Comparison of ENCODE assay signal across 8 cellular contexts in the genomic region with DNA sequence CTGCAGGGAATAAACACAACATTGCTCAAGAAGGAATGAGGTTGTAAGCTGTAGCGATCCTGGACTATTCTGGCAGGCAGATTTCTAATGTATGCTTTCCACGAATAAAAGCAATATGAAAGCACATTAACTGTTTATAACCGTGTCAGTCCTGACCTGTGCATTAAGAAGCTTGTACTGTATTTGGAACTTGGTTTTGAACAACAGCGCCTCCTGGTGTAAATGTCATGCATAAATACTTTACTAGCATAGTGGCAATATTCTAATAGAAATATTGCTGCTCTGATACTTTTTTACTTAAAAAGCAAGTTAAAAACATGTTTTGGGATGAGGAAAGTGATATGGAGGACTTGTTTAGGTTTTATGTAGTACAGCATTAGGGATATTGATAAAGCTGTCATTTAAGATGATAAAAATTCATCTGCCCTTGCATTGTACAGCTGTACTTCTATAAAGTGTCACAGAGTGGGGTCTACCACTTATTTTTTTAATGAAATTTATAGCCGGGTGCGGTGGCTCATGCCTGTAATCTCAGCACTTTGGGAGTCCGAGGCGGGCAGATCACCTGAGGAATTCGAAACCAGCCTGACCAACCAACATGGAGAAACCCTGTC.
DNase-seq lines count a peak whose midpoint lies in the region; ATAC-seq and TF ChIP-seq lines count a peak whose summit lies in the region.

No MANE protein-coding gene starts in this region.

- H3K4ac ChIP-seq in IMR-90 (ENCODE audit: low read depth, low read length), result no peak overlapping the region

- intact Hi-C loops in IMR-90 (cut with micrococcal nuclease), result loop anchor here (1.0 to 10.0 kb wide), 4 partner anchors 81 to 374 kb away; partner anchors contain the start of genes CLTA and OR2S2
- intact Hi-C loops in PC-3 (cut with micrococcal nuclease), result loop anchor here (1.0 kb wide), 1 partner anchor 79 kb away; no protein-coding TSS in a partner anchor
- intact Hi-C loops in spleen (cut with DNase I; ENCODE audit: low total_unique reads), result no loop called here

- no peak overlapping the region for H2AK5ac ChIP-seq in IMR-90 (ENCODE audit: low read depth, low read length)

- no peak overlapping the region for H4K8ac ChIP-seq in IMR-90 (ENCODE audit: low read depth in 2 of 2, low read length in 2 of 2)

- H3K79me1 ChIP-seq in IMR-90 (ENCODE audit: low read depth in 1 of 2, low read length in 2 of 2), result no peaks in the 10 kb centered on the region

- H4K5ac ChIP-seq in IMR-90 (ENCODE audit: low read depth, low read length), result no peak overlapping the region

- no peak overlapping the region for H3K14ac ChIP-seq in IMR-90 (replicated peaks; ENCODE audit: low read depth, low read length)

- H3K4me1 ChIP-seq in IMR-90 (ENCODE audit: control insufficient read depth, insufficient read depth, low read length), result peaks cover 3% of the 10 kb centered on the region
- H3K4me1 ChIP-seq in PC-3 (ENCODE audit: insufficient read depth, low read length), result peaks cover 9% of the 10 kb centered on the region
- H3K4me1 ChIP-seq in iPS DF 6.9 (ENCODE audit: control insufficient read depth, insufficient read depth, low read length), result no peaks in the 10 kb centered on the region
- peaks cover 0 to 7% (median 0%) of the 10 kb centered on the region in 6 donors for H3K4me1 ChIP-seq in spleen

- H2AFZ ChIP-seq in IMR-90 (replicated peaks; ENCODE audit: low read length, poor library complexity) (no peak overlapping the region), PC-3 (ENCODE audit: low read length) (no peak overlapping the region)

- no peak overlapping the region for H3K56ac ChIP-seq in IMR-90 (ENCODE audit: extremely low read depth, insufficient read depth, low read length)

- H2BK5ac ChIP-seq in IMR-90 (ENCODE audit: low read depth, low read length, poor library complexity, severe bottlenecking), result no peak overlapping the region

- no peaks in the 10 kb centered on the region for H3K9me3 ChIP-seq in IMR-90 (ENCODE audit: control insufficient read depth, insufficient read depth, low read length)
- H3K9me3 ChIP-seq in PC-3 (ENCODE audit: low read length), result no peaks in the 10 kb centered on the region
- no peaks in the 10 kb centered on the region for H3K9me3 ChIP-seq in iPS DF 6.9 (ENCODE audit: control insufficient read depth, insufficient read depth, low read length)
- H3K9me3 ChIP-seq in spleen, result no peaks in the 10 kb centered on the region

- no peak overlapping the region for H2AK9ac ChIP-seq in IMR-90 (replicated peaks; ENCODE audit: low read depth, low read length, poor library complexity)

- in situ Hi-C loops in IMR-90 (cut with MboI; ENCODE audit: low sequenced_read_pairs), result loop anchor here (5.0 kb wide), 1 partner anchor 82 kb away; no protein-coding TSS in a partner anchor
- in situ Hi-C loops in astrocyte of the spinal cord (cut with HindIII; ENCODE audit: low sequenced_read_pairs), result no loop called here

- no peak overlapping the region for H2BK15ac ChIP-seq in IMR-90 (ENCODE audit: low read depth, low read length)

- peaks cover 3% of the 10 kb centered on the region; the same call in 1 of the 2 replicates for H3K9me1 ChIP-seq in IMR-90 (ENCODE audit: insufficient read depth, low read length)

- TF ChIP-seq RAD21 in IMR-90 (IDR thresholded peaks at IDR 0.05; ENCODE audit: low read length), result peak; percentile 80

- peak; percentile 80 for TF ChIP-seq CTCF in IMR-90 (conservative IDR thresholded peaks at IDR 0.05; ENCODE audit: low read depth, low read length)
- TF ChIP-seq CTCF in PC-3 (conservative IDR thresholded peaks at IDR 0.05; ENCODE audit: low read depth, low read length), result peak; percentile 80
- peak; percentile 68 for TF ChIP-seq CTCF in astrocyte of the spinal cord (IDR thresholded peaks at IDR 0.05; ENCODE audit: low read depth, low read length)
- TF ChIP-seq CTCF in spleen (IDR thresholded peaks at IDR 0.05 in 8 of 11, conservative IDR thresholded peaks at IDR 0.05 in 3 of 11), result peak; percentile 46 to 81 (median 71)

- H3K79me2 ChIP-seq in PC-3 (ENCODE audit: low read length), result no peaks in the 10 kb centered on the region

- POLR2A ChIA-PET in IMR-90 (lab: Charles Lee; ENCODE audit: unreplicated experiment), result no interaction called here
- POLR2A ChIA-PET in PC-3 (lab: Charles Lee; ENCODE audit: unreplicated experiment), result interaction anchor here (0.6 to 0.7 kb wide), 3 partner anchors 76 to 109 kb away, joined by 7 to 19 read pairs (median 9); no protein-coding TSS in a partner anchor

- CTCF ChIA-PET in IMR-90 (lab: Yijun Ruan, JAX) (interaction anchor here (0.6 to 2.3 kb wide), 8 partner anchors 9 to 80 kb away, joined by 3 to 12 read pairs (median 4); no protein-coding TSS in a partner anchor), PC-3 (lab: Charles Lee) (interaction anchor here (0.6 kb wide), 1 partner anchor 10 kb away, joined by 3 read pairs; no protein-coding TSS in a partner anchor)

- WGBS in IMR-90 (ENCODE audit: extremely low coverage in 2 of 2, insufficient read length in 1 of 2), 2 experiments, result 20% methylated on average over 2 of the region's 9 CpGs; no CpG with 5 or more reads in 1 of the 2 experiments
- WGBS in iPS DF 6.9 (ENCODE audit: insufficient coverage, insufficient read length), result no CpG with 5 or more reads among the region's 9 CpGs
- whole genome bisulfite sequencing in spleen, 5 donors, result 35 to 41% (median 38%) methylated on average over 9 of the region's 9 CpGs

- no peaks in the 10 kb centered on the region for H3K27me3 ChIP-seq in IMR-90 (ENCODE audit: control insufficient read depth, insufficient read depth, low read length)
- H3K27me3 ChIP-seq in PC-3 (ENCODE audit: low read length), result no peaks in the 10 kb centered on the region
- H3K27me3 ChIP-seq in iPS DF 6.9 (ENCODE audit: control insufficient read depth, insufficient read depth, low read length), result no peaks in the 10 kb centered on the region
- no peaks in the 10 kb centered on the region for H3K27me3 ChIP-seq in spleen (replicated peaks in 1 of 7)

- peak overlapping the region; percentile 4; the same call in 1 of the 2 replicates for H3K4me3 ChIP-seq in IMR-90 (ENCODE audit: insufficient read depth, low read depth, low read length)
- H3K4me3 ChIP-seq in PC-3 (ENCODE audit: low read length), result no peak overlapping the region
- H3K4me3 ChIP-seq in astrocyte of the spinal cord (ENCODE audit: low read depth, low read length), result no peak overlapping the region
- no peak overlapping the region for H3K4me3 ChIP-seq in iPS DF 6.9 (ENCODE audit: low read length)
- no peak overlapping the region for H3K4me3 ChIP-seq in spleen

- DNase-seq in NCI-H510A treated with DMSO at 0.1 percent for 48 hours (lab: John Stamatoyannopoulos, UW) (peak; percentile 67), NCI-H510A (lab: John Stamatoyannopoulos, UW) (no peak), IMR-90 (peak; percentile 80), PC-3 (peak; percentile 77), astrocyte of the spinal cord (ENCODE audit: low read depth, low spot score) (peak; percentile 79), iPS DF 6.9 (ENCODE audit: low read depth, low spot score) (peak; percentile 35), spleen (no peak), T1000 (lab: John Stamatoyannopoulos, UW) (no peak)

- H3K36me3 ChIP-seq in IMR-90 (ENCODE audit: control insufficient read depth, insufficient read depth, low read length) (no peaks in the 10 kb centered on the region), PC-3 (ENCODE audit: low read depth, low read length) (no peaks in the 10 kb centered on the region), iPS DF 6.9 (ENCODE audit: control insufficient read depth, insufficient read depth, low read length) (no peaks in the 10 kb centered on the region), spleen (peaks cover 0 to 10% (median 1%) of the 10 kb centered on the region in 6 donors)

- H3K23ac ChIP-seq in IMR-90 (ENCODE audit: low read depth, low read length), result no peak overlapping the region

- dilution Hi-C loops in IMR-90 (cut with HindIII; ENCODE audit: low sequenced_read_pairs, unreplicated experiment), result no loop called here

- BruUV-seq in IMR-90 (replicated peaks; lab: Mats Ljungman, UMichigan) (no TSS peak), PC-3 (replicated peaks; lab: Mats Ljungman, UMichigan) (no TSS peak)

- H4K20me1 ChIP-seq in IMR-90 (ENCODE audit: insufficient read depth, low read length) (no peaks in the 10 kb centered on the region), PC-3 (ENCODE audit: low read length) (no peaks in the 10 kb centered on the region)

- H3K18ac ChIP-seq in IMR-90 (ENCODE audit: low read depth, low read length), result no peak overlapping the region

- no peaks in the 10 kb centered on the region for H3K9me2 ChIP-seq in PC-3 (replicated peaks; ENCODE audit: low read length)

- H4K91ac ChIP-seq in IMR-90 (ENCODE audit: insufficient read depth, low read depth, low read length), result no peak overlapping the region

- no peak overlapping the region; the same call in 1 of the 2 replicates for H3K9ac ChIP-seq in IMR-90 (ENCODE audit: low read depth, low read length)
- H3K9ac ChIP-seq in PC-3 (ENCODE audit: low read length), result no peak overlapping the region

- H3K4me2 ChIP-seq in IMR-90 (ENCODE audit: low read depth, low read length), result peak overlapping the region; percentile 58; the same call in 1 of the 2 replicates
- H3K4me2 ChIP-seq in PC-3 (ENCODE audit: low read length), result no peak overlapping the region

- H3F3A ChIP-seq in PC-3 (ENCODE audit: low read length, unreplicated experiment), result no peaks in the 10 kb centered on the region

- TF ChIP-seq POLR2A in IMR-90 (IDR thresholded peaks at IDR 0.05; ENCODE audit: low read depth, low read length) (no peak), spleen (IDR thresholded peaks at IDR 0.05) (no peak)

- ATAC-seq in IMR-90 (ENCODE audit: low read depth) (peak; percentile 71), PC-3 (peak; percentile 68)

- no peak overlapping the region for H3K27ac ChIP-seq in IMR-90 (ENCODE audit: insufficient read depth, low read length)
- no peak overlapping the region for H3K27ac ChIP-seq in PC-3 (ENCODE audit: low read length)
- H3K27ac ChIP-seq in iPS DF 6.9 (ENCODE audit: low read length), result no peak overlapping the region
- H3K27ac ChIP-seq in spleen, result no peak overlapping the region

- H2BK20ac ChIP-seq in IMR-90 (ENCODE audit: low read depth, low read length), result no peak overlapping the region

- no peak overlapping the region for H2BK120ac ChIP-seq in IMR-90 (ENCODE audit: low read depth, low read length)

TF ChIP-seq in IMR-90, 13 proteins besides CTCF, POLR2A, EP300 and RAD21:
- TF ChIP-seq SMC3 (IDR thresholded peaks at IDR 0.05; ENCODE audit: low read depth, low read length) (peak; percentile 85), MXI1 (IDR thresholded peaks at IDR 0.05; ENCODE audit: borderline replicate concordance, low read depth, low read length) (no peak)
TF ChIP-seq in IMR-90: peak in this region for 1.

Comparison
In these comparisons a context has a peak if more than half of its experiments do, and no peak if none do; other contexts are left out.
1. DNase-seq: peak in NCI-H510A treated with DMSO at 0.1 percent for 48 hours (single experiment), IMR-90 (single experiment), PC-3 (single experiment), astrocyte of the spinal cord (single experiment) and iPS DF 6.9 (single experiment); none in NCI-H510A (single experiment), spleen (single experiment) and T1000 (single experiment).
2. Peak in every context shown above with its lines, with median percentiles within 50 percentile points of each other: CTCF ChIP-seq.